ENCODE assay signal across 9 cellular contexts in the genomic region with DNA sequence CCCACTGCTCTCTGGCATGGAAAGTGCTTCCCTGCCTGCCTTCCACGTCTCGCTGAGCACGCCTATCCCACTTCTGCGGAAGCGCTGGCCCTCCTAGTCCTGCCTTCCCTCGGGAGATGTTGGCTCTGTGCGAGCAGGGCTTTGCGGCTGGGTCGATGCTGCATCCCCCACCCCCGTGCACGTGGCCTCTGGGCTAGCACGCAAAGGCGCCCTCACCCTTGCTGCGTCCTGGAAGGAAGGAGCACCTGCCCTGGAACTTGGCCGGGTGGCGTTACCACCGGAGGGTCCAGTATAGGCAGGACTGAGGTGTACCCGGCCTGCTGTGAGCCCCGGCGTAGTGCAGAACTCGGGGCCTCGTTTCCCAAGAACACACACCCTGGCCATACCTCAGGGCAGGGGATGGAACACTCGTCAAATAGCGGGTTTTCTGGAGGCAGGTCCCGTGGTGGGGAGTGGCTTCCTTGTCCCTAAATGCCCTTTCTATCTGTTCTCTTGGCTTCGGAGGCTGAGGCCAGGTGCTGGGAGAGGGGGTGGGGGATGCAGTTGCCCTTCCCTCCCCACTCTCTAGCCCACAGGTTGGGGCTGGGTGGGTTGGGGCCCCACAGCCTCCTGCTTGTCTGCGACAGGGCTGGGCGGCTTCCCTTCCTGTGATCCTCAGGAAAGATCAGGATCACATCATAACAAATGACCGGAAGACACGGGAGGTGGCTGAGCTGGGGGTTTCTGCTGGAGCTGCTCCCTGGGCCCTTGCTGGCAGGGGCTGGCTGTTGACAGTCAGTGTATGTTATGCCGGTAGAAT. TPM values are rescaled to one million over a fixed set of nuclear protein-coding genes. Genes with fewer than 3 reads are reported as not detected.
A peak's percentile ranks its signal among the peaks of the same experiment; 100 is the strongest.
DNase-seq lines count a peak whose midpoint lies in the region; ATAC-seq, FAIRE-seq and TF ChIP-seq lines count a peak whose summit lies in the region.
"Had no signal": no experiment of that assay in that cellular context is flagged by ENCODE, and none has a peak within 500 bp of the region (broad histone marks: within the 10 kb centered on the region; RNA-seq: fewer than 3 reads in every experiment).

No MANE protein-coding gene starts in this region.

- H3K4me1 ChIP-seq in astrocyte (ENCODE audit: insufficient read depth, low read length) (peaks cover 47% of the 10 kb centered on the region), Caco-2 (no peaks in the 10 kb centered on the region)

- no peak overlapping the region for H3K4me3 Mint-ChIP-seq in astrocyte (ENCODE audit: unreplicated experiment)
- no peak overlapping the region for H3K4me3 Mint-ChIP-seq in Caco-2 (ENCODE audit: unreplicated experiment)
- H3K4me3 Mint-ChIP-seq in activated naive CD4-positive, alpha-beta T cell treated with anti-CD3 and anti-CD28 coated beads for 36 hours, result no peak overlapping the region

- peak overlapping the region; percentile 70 for H3K9ac ChIP-seq in astrocyte (ENCODE audit: low read length)

- no peak for TF ChIP-seq CTCF in astrocyte (IDR thresholded peaks at IDR 0.05; ENCODE audit: insufficient read depth, low read depth, low read length)
- TF ChIP-seq CTCF in Caco-2 (IDR thresholded peaks at IDR 0.05; ENCODE audit: insufficient read depth in 1 of 2, low read depth in 1 of 2, low read length in 1 of 2, severe bottlenecking in 1 of 2, unreplicated experiment in 1 of 2), result no peak

- POLR2A ChIA-PET in Caco-2 (lab: Charles Lee), result no interaction called here

- no peak for ATAC-seq in HG02588 (IDR thresholded peaks at IDR 0.05; ENCODE audit: unreplicated experiment)

- no TSS peak for BruUV-seq in Caco-2 (replicated peaks; lab: Mats Ljungman, UMichigan)

- no peak overlapping the region for H2AFZ ChIP-seq in astrocyte (ENCODE audit: low read depth, low read length)

- H3K27me3 Mint-ChIP-seq in astrocyte (ENCODE audit: low read depth, unreplicated experiment), result no peaks in the 10 kb centered on the region
- no peaks in the 10 kb centered on the region for H3K27me3 Mint-ChIP-seq in Caco-2 (ENCODE audit: insufficient read depth, unreplicated experiment)
- H3K27me3 Mint-ChIP-seq in activated naive CD4-positive, alpha-beta T cell treated with anti-CD3 and anti-CD28 coated beads for 36 hours (ENCODE audit: low read depth), result no peaks in the 10 kb centered on the region

- H3K9me3 Mint-ChIP-seq in astrocyte (ENCODE audit: unreplicated experiment) (no peaks in the 10 kb centered on the region), Caco-2 (ENCODE audit: unreplicated experiment) (no peaks in the 10 kb centered on the region)
- H3K9me3 Mint-ChIP-seq in activated naive CD4-positive, alpha-beta T cell treated with anti-CD3 and anti-CD28 coated beads for 36 hours, result no peaks in the 10 kb centered on the region

- peak overlapping the region; percentile 75 for H3K4me2 ChIP-seq in astrocyte (ENCODE audit: low read length)

- no peaks in the 10 kb centered on the region for H3K27me3 ChIP-seq in astrocyte (ENCODE audit: insufficient read depth, low read length)
- no peaks in the 10 kb centered on the region for H3K27me3 ChIP-seq in Caco-2 (replicated peaks; ENCODE audit: control insufficient read depth, insufficient read depth, low read length)
- H3K27me3 ChIP-seq: tibial nerve had no signal

- CTCF ChIA-PET in Caco-2 (lab: Charles Lee), result interaction anchor here (0.6 kb wide), 1 partner anchor 61 kb away, joined by 3 read pairs; no protein-coding TSS in a partner anchor
- CTCF ChIA-PET in activated naive CD4-positive, alpha-beta T cell treated with anti-CD3 and anti-CD28 coated beads for 36 hours (lab: Charles Lee), result no interaction called here

- peaks cover 67% of the 10 kb centered on the region for H4K20me1 ChIP-seq in astrocyte (ENCODE audit: insufficient read depth, low read length)

- H3K4me3 ChIP-seq in astrocyte (ENCODE audit: insufficient read depth, low read depth, low read length), result peak overlapping the region; percentile 10
- H3K4me3 ChIP-seq in Caco-2 (ENCODE audit: low read depth, low read length), result no peak overlapping the region
- H3K4me3 ChIP-seq: tibial nerve had no signal

- H3K4me1 Mint-ChIP-seq in astrocyte (ENCODE audit: low read depth, unreplicated experiment), result peaks cover 24% of the 10 kb centered on the region
- no peaks in the 10 kb centered on the region for H3K4me1 Mint-ChIP-seq in Caco-2 (ENCODE audit: low read depth, unreplicated experiment)
- peaks cover 7% of the 10 kb centered on the region for H3K4me1 Mint-ChIP-seq in activated naive CD4-positive, alpha-beta T cell treated with anti-CD3 and anti-CD28 coated beads for 36 hours (ENCODE audit: low read depth)

- H3K9me3 ChIP-seq in astrocyte (ENCODE audit: insufficient read depth, low read depth, low read length), result no peaks in the 10 kb centered on the region
- no peaks in the 10 kb centered on the region for H3K9me3 ChIP-seq in Caco-2
- H3K9me3 ChIP-seq: tibial nerve had no signal

- H3K36me3 Mint-ChIP-seq in astrocyte (ENCODE audit: low read depth, unreplicated experiment) (peaks cover 8% of the 10 kb centered on the region), Caco-2 (ENCODE audit: insufficient read depth, unreplicated experiment) (peaks cover 19% of the 10 kb centered on the region)
- H3K36me3 Mint-ChIP-seq in activated naive CD4-positive, alpha-beta T cell treated with anti-CD3 and anti-CD28 coated beads for 36 hours (ENCODE audit: low read depth), result no peaks in the 10 kb centered on the region

- DNase-seq in NCI-H1092 (lab: John Stamatoyannopoulos, UW) (peak; percentile 32), astrocyte (ENCODE audit: low read depth) (no peak), kidney tubule cell (ENCODE audit: low spot score) (peak; percentile 35), Caco-2 (no peak)
- DNase-seq in activated naive CD4-positive, alpha-beta T cell treated with anti-CD3 and anti-CD28 coated beads for 36 hours, result no peak
- DNase-seq: erythroblast had no signal

- FAIRE-seq in astrocyte (lab: Jason Lieb, UNC), result no peak

- H3K27ac ChIP-seq in astrocyte (ENCODE audit: low read depth, low read length) (peak overlapping the region; percentile 50), temporal lobe (ENCODE audit: low read depth, low read length) (peak overlapping the region; percentile 38)

- H3K36me3 ChIP-seq in astrocyte (ENCODE audit: insufficient read depth, low read length), result peaks cover 2% of the 10 kb centered on the region
- H3K36me3 ChIP-seq in Caco-2 (ENCODE audit: control insufficient read depth, insufficient read depth, low read length), result no peaks in the 10 kb centered on the region

- H3K27ac Mint-ChIP-seq in astrocyte (ENCODE audit: unreplicated experiment) (peak overlapping the region; percentile 78), Caco-2 (ENCODE audit: unreplicated experiment) (no peak overlapping the region)
- no peak overlapping the region for H3K27ac Mint-ChIP-seq in activated naive CD4-positive, alpha-beta T cell treated with anti-CD3 and anti-CD28 coated beads for 36 hours

- intact Hi-C loops in Caco-2 (cut with micrococcal nuclease; ENCODE audit: unreplicated experiment), result no loop called here
- intact Hi-C loops in activated naive CD4-positive, alpha-beta T cell treated with anti-CD3 and anti-CD28 coated beads for 36 hours (cut with micrococcal nuclease), result no loop called here

- peaks cover 78% of the 10 kb centered on the region for H3K79me2 ChIP-seq in astrocyte (ENCODE audit: insufficient read depth, low read length)

RNA-seq across cellular contexts. Expression of gene BAIAP2, which starts 17.4 kb away (rescaled TPM):
- total RNA-seq in astrocyte, result 43.3 and 51.4 TPM in 2 replicates
- 20.2 TPM for total RNA-seq in temporal lobe
- 52.6 and 57.7 TPM in 2 replicates for total RNA-seq in Caco-2 (2022)
- total RNA-seq in activated naive CD4-positive, alpha-beta T cell treated with anti-CD3 and anti-CD28 coated beads for 36 hours, result 1 to 10 TPM; 3.9 to 4.2 TPM

Comparison
In these comparisons a context has a peak if more than half of its experiments do, and no peak if none do; other contexts are left out.
1. DNase-seq: peak in NCI-H1092 (single experiment) and kidney tubule cell (single experiment); none in astrocyte (single experiment), Caco-2 (0 of 2) and activated naive CD4-positive, alpha-beta T cell treated with anti-CD3 and anti-CD28 coated beads for 36 hours (single experiment).